Comparison of ENCODE assay signal across 16 cellular contexts in genomic region chr12:106271575-106272505, GRCh38. TPM values are rescaled to one million over a fixed set of nuclear protein-coding genes. Genes with fewer than 3 reads are reported as not detected.
DNase-seq lines count a peak whose midpoint lies in the region; ATAC-seq and TF ChIP-seq lines count a peak whose summit lies in the region.
"Had no signal": no experiment of that assay in that cellular context is flagged by ENCODE, and none has a peak within 500 bp of the region (broad histone marks: within the 10 kb centered on the region; RNA-seq: fewer than 3 reads in every experiment).

No MANE protein-coding gene starts in this region.

- TF ChIP-seq CTCF in epithelial cell of esophagus (IDR thresholded peaks at IDR 0.05; ENCODE audit: insufficient read depth, low read depth, low read length, missing control alignments): no peak
- no peak for TF ChIP-seq CTCF in testis (IDR thresholded peaks at IDR 0.05)

- H3K4me1 Mint-ChIP-seq in activated T-cell treated with anti-CD3 and anti-CD28 coated beads, Interleukin-2, amount 50 U/mL, for 72 hours (ENCODE audit: low read depth): peaks cover 12% of the 10 kb centered on the region

- intact Hi-C loops in testis (cut with DNase I; ENCODE audit: low total_unique reads): no loop called here

- no peak overlapping the region for H3K4me3 ChIP-seq in epithelial cell of esophagus (ENCODE audit: low read length)
- no peak overlapping the region for H3K4me3 ChIP-seq in testis
- H3K4me3 ChIP-seq: BLaER1 had no signal

- H3K9me3 ChIP-seq in testis: no peaks in the 10 kb centered on the region
- H3K9me3 ChIP-seq: BLaER1 had no signal

- no peak for TF ChIP-seq POLR2A in testis (IDR thresholded peaks at IDR 0.05)

- ATAC-seq in left lobe of liver: peak; percentile 63
- no peak for ATAC-seq in activated T-cell treated with anti-CD3 and anti-CD28 coated beads, Interleukin-2, amount 50 U/mL, for 72 hours (replicated peaks in 1 of 2)
- no peak for ATAC-seq in GM21529 (IDR thresholded peaks at IDR 0.05; ENCODE audit: unreplicated experiment)
- ATAC-seq: Panc1, Right ventricle myocardium inferior had no signal

- no peaks in the 10 kb centered on the region for H3K36me3 ChIP-seq in testis (ENCODE audit: low read depth, missing control alignments)
- H3K36me3 ChIP-seq: BLaER1 had no signal

- no peak overlapping the region for H3K27ac Mint-ChIP-seq in activated T-cell treated with anti-CD3 and anti-CD28 coated beads, Interleukin-2, amount 50 U/mL, for 72 hours
- H3K27ac Mint-ChIP-seq: H9 had no signal

- H3K36me3 Mint-ChIP-seq in activated T-cell treated with anti-CD3 and anti-CD28 coated beads, Interleukin-2, amount 50 U/mL, for 72 hours (ENCODE audit: insufficient read depth in 2 of 2): no peaks in the 10 kb centered on the region

- H3K27me3 Mint-ChIP-seq in activated T-cell treated with anti-CD3 and anti-CD28 coated beads, Interleukin-2, amount 50 U/mL, for 72 hours (ENCODE audit: low read depth): peaks cover 6% of the 10 kb centered on the region

- WGBS in testis, 2 donors: 73 to 82% methylated on average over 5 of the region's 5 CpGs

- H3K27ac ChIP-seq in testis: no peak overlapping the region
- H3K27ac ChIP-seq: BLaER1 had no signal

- H3K4me3 Mint-ChIP-seq in activated T-cell treated with anti-CD3 and anti-CD28 coated beads, Interleukin-2, amount 50 U/mL, for 72 hours: no peak overlapping the region
- H3K4me3 Mint-ChIP-seq: H9 had no signal

- no peaks in the 10 kb centered on the region for H3K4me1 ChIP-seq in testis

- H3K9me3 Mint-ChIP-seq in activated T-cell treated with anti-CD3 and anti-CD28 coated beads, Interleukin-2, amount 50 U/mL, for 72 hours: no peaks in the 10 kb centered on the region
- H3K9me3 Mint-ChIP-seq: H9 had no signal

- DNase-seq in NCI-H82 (lab: John Stamatoyannopoulos, UW) (peak; percentile 5), NCI-H82 treated with DMSO at 0.1 percent for 48 hours (lab: John Stamatoyannopoulos, UW; ENCODE audit: unreplicated experiment) (no peak), epithelial cell of esophagus (ENCODE audit: low read depth) (peak; percentile 76), left lobe of liver (ENCODE audit: low spot score) (no peak), testis (peak; percentile 25), NCI-H774 (lab: John Stamatoyannopoulos, UW) (no peak)
- DNase-seq in activated T-cell treated with anti-CD3 and anti-CD28 coated beads, Interleukin-2, amount 50 U/mL, for 72 hours: no peak
- DNase-seq: 8988T, DMS 273 treated with DMSO at 0.1 percent for 48 hours, H9, Kasumi-1, NCI-H446 had no signal

- no peaks in the 10 kb centered on the region for H3K27me3 ChIP-seq in testis
- H3K27me3 ChIP-seq: BLaER1 had no signal

RNA-seq across cellular contexts. Expression of gene CKAP4, which starts 24.0 kb away (rescaled TPM):
- total RNA-seq in left lobe of liver: 22.6 TPM
- 10 to 100 TPM; 26.8 to 31.3 TPM for total RNA-seq in testis
- polyA plus RNA-seq in testis (ENCODE audit: insufficient read depth, low read depth, low replicate concordance): 31.2 TPM
- total RNA-seq in activated T-cell treated with anti-CD3 and anti-CD28 coated beads, Interleukin-2, amount 50 U/mL, for 72 hours: 10 to 100 TPM; 12.0 to 14.2 TPM

RNA-seq across cellular contexts. Expression of gene TCP11L2, which starts 30.7 kb away (rescaled TPM):
- total RNA-seq in left lobe of liver: 8.9 TPM
- 10 to 100 TPM; 31.0 to 33.9 TPM for total RNA-seq in testis
- polyA plus RNA-seq in testis (ENCODE audit: insufficient read depth, low read depth, low replicate concordance): 15.8 TPM
- total RNA-seq in activated T-cell treated with anti-CD3 and anti-CD28 coated beads, Interleukin-2, amount 50 U/mL, for 72 hours: 10 to 100 TPM; 23.9 to 30.1 TPM

Comparison
In these comparisons a context has a peak if more than half of its experiments do, and no peak if none do; other contexts are left out.
1. DNase-seq: peak in NCI-H82 (single experiment), epithelial cell of esophagus (single experiment) and testis (single experiment); none in NCI-H82 treated with DMSO at 0.1 percent for 48 hours (single experiment), left lobe of liver (single experiment), NCI-H774 (single experiment) and activated T-cell treated with anti-CD3 and anti-CD28 coated beads, Interleukin-2, amount 50 U/mL, for 72 hours (0 of 2).